Comparison of ENCODE assay signal across 22 cellular contexts in the genomic region with DNA sequence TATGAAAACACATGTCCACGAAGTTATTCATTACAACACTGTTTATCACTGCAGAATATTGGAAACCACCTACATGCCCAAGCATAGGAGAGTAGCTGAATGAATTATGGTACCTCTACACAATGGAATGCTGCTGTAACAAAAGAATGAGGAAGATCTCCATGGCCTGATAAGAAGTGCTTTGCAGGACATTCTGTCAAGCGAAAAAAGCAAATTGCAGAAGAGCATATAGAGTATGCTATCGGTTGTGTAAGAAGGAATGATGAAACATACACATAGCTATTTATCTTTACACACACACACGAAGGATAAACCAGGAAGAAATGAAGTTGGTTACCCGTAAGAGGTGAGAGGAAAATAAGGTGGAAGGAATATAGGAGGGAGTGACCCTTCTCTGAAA. TPM values are rescaled to one million over a fixed set of nuclear protein-coding genes. Genes with fewer than 3 reads are reported as not detected.
DNase-seq lines count a peak whose midpoint lies in the region; ATAC-seq and TF ChIP-seq lines count a peak whose summit lies in the region.
"Had no signal": no experiment of that assay in that cellular context is flagged by ENCODE, and none has a peak within 500 bp of the region (broad histone marks: within the 10 kb centered on the region; RNA-seq: fewer than 3 reads in every experiment).

No MANE protein-coding gene starts in this region.

- H3K4me3 ChIP-seq in sigmoid colon, result no peak overlapping the region
- H3K4me3 ChIP-seq: BLaER1 had no signal

- no peak for TF ChIP-seq CTCF in sigmoid colon (IDR thresholded peaks at IDR 0.05)

- H3K4me1 ChIP-seq in sigmoid colon, result no peaks in the 10 kb centered on the region
- H3K4me1 ChIP-seq: BLaER1 had no signal

- CTCF ChIA-PET in activated CD8-positive, alpha-beta memory T cell treated with anti-CD3 and anti-CD28 coated beads, Interleukin-2, amount 10 ng/mL, durations not matched to agents 7 days and 5 days (lab: Charles Lee), result no interaction called here

- no peak for TF ChIP-seq POLR2A in sigmoid colon (IDR thresholded peaks at IDR 0.05)

- no peaks in the 10 kb centered on the region for H3K36me3 ChIP-seq in sigmoid colon
- H3K36me3 ChIP-seq: BLaER1 had no signal

- H3K9me3 Mint-ChIP-seq in activated CD8-positive, alpha-beta memory T cell treated with anti-CD3 and anti-CD28 coated beads, Interleukin-2, amount 10 ng/mL, durations not matched to agents 7 days and 5 days (ENCODE audit: low read depth), result peaks cover 6% of the 10 kb centered on the region

- H3K27ac Mint-ChIP-seq in activated CD8-positive, alpha-beta memory T cell treated with anti-CD3 and anti-CD28 coated beads, Interleukin-2, amount 10 ng/mL, durations not matched to agents 7 days and 5 days, result no peak overlapping the region
- H3K27ac Mint-ChIP-seq: CD8-positive, alpha-beta T cell; T-cell had no signal

- H3K36me3 Mint-ChIP-seq in activated CD8-positive, alpha-beta memory T cell treated with anti-CD3 and anti-CD28 coated beads, Interleukin-2, amount 10 ng/mL, durations not matched to agents 7 days and 5 days, result no peaks in the 10 kb centered on the region
- H3K36me3 Mint-ChIP-seq: CD8-positive, alpha-beta T cell; T-cell had no signal

- no peak for TF ChIP-seq EP300 in sigmoid colon (IDR thresholded peaks at IDR 0.05)

- H3K4me1 Mint-ChIP-seq in activated CD8-positive, alpha-beta memory T cell treated with anti-CD3 and anti-CD28 coated beads, Interleukin-2, amount 10 ng/mL, durations not matched to agents 7 days and 5 days, result peaks cover 3% of the 10 kb centered on the region

- H3K27me3 ChIP-seq in sigmoid colon, result peaks cover 0 to under 1% (median 0%) of the 10 kb centered on the region in 3 donors
- H3K27me3 ChIP-seq: BLaER1 had no signal

- WGBS in sigmoid colon, 2 donors, result 32 to 53% methylated on average over 5 of the region's 5 CpGs

- no peak for ATAC-seq in activated CD8-positive, alpha-beta memory T cell treated with anti-CD3 and anti-CD28 coated beads, Interleukin-2, amount 10 ng/mL, durations not matched to agents 7 days and 5 days
- no peak for ATAC-seq in GM18498 (IDR thresholded peaks at IDR 0.05; ENCODE audit: unreplicated experiment)
- ATAC-seq: CD8-positive, alpha-beta T cell; T-cell had no signal

- no peak overlapping the region for H3K4me3 Mint-ChIP-seq in activated CD8-positive, alpha-beta memory T cell treated with anti-CD3 and anti-CD28 coated beads, Interleukin-2, amount 10 ng/mL, durations not matched to agents 7 days and 5 days
- H3K4me3 Mint-ChIP-seq: CD8-positive, alpha-beta T cell; T-cell had no signal

- peaks cover 4% of the 10 kb centered on the region for H3K27me3 Mint-ChIP-seq in activated CD8-positive, alpha-beta memory T cell treated with anti-CD3 and anti-CD28 coated beads, Interleukin-2, amount 10 ng/mL, durations not matched to agents 7 days and 5 days

- H3K27ac ChIP-seq in epithelial cell of prostate (peak overlapping the region; percentile 2), sigmoid colon (no peak overlapping the region)
- H3K27ac ChIP-seq: BLaER1, KMS-11 had no signal

- no peaks in the 10 kb centered on the region for H3K9me3 ChIP-seq in sigmoid colon
- H3K9me3 ChIP-seq: BLaER1 had no signal

- intact Hi-C loops in sigmoid colon (cut with DNase I), result no loop called here

- peak; percentile 26 for DNase-seq in SKM-1 treated with dmso at 0.1 percent for 144 hours (lab: John Stamatoyannopoulos, UW; ENCODE audit: unreplicated experiment)
- no peak for DNase-seq in SKM-1 (lab: John Stamatoyannopoulos, UW; ENCODE audit: unreplicated experiment)
- DNase-seq in OCI-M1 (lab: John Stamatoyannopoulos, UW), result peak; percentile 68
- peak; percentile 39 for DNase-seq in epithelial cell of prostate (ENCODE audit: low read depth, low spot score)
- DNase-seq in sigmoid colon, result no peak
- no peak for DNase-seq in activated CD8-positive, alpha-beta memory T cell treated with anti-CD3 and anti-CD28 coated beads, Interleukin-2, amount 10 ng/mL, durations not matched to agents 7 days and 5 days
- no peak for DNase-seq in pons (ENCODE audit: low spot score)
- DNase-seq: 8988T; CD8-positive, alpha-beta T cell; DMS79 treated with DMSO at 0.1 percent for 48 hours; GOT3; NCI-H1417; NCI-H1930; NCI-H446; NCI-H69; T-cell had no signal

RNA-seq across cellular contexts. Expression of gene CEACAM20, which starts 37.5 kb away (rescaled TPM):
- total RNA-seq in sigmoid colon, result under 1 TPM in 1 of 4 donors, not detected in 3; 0.36 TPM
- under 1 TPM in 1 of 3 donors, not detected in 2; 0.22 TPM for polyA plus RNA-seq in sigmoid colon
- total RNA-seq in activated CD8-positive, alpha-beta memory T cell treated with anti-CD3 and anti-CD28 coated beads, Interleukin-2, amount 10 ng/mL, durations not matched to agents 7 days and 5 days, result not detected
- total RNA-seq: CD8-positive, alpha-beta T cell; G401; M059J; SK-MEL-5; T-cell had no signal

RNA-seq across cellular contexts. Expression of gene IGSF23, which starts 46.4 kb away (rescaled TPM):
- not detected for total RNA-seq in sigmoid colon
- not detected for polyA plus RNA-seq in sigmoid colon
- total RNA-seq in activated CD8-positive, alpha-beta memory T cell treated with anti-CD3 and anti-CD28 coated beads, Interleukin-2, amount 10 ng/mL, durations not matched to agents 7 days and 5 days, result not detected
- total RNA-seq: CD8-positive, alpha-beta T cell; G401; SK-MEL-5; T-cell had no signal

Comparison
In these comparisons a context has a peak if more than half of its experiments do, and no peak if none do; other contexts are left out.
1. DNase-seq: peak in SKM-1 treated with dmso at 0.1 percent for 144 hours (single experiment), OCI-M1 (single experiment) and epithelial cell of prostate (single experiment); none in SKM-1 (single experiment), sigmoid colon (single experiment), activated CD8-positive, alpha-beta memory T cell treated with anti-CD3 and anti-CD28 coated beads, Interleukin-2, amount 10 ng/mL, durations not matched to agents 7 days and 5 days (single experiment) and pons (single experiment).